Comparison of ENCODE assay signal across 15 cellular contexts in genomic region chr2:120846406-120847095, GRCh38.
"Had no signal": no experiment of that assay in that cellular context is flagged by ENCODE, and none has a peak within 500 bp of the region (broad histone marks: within the 10 kb centered on the region; RNA-seq: fewer than 3 reads in every experiment).

No MANE protein-coding gene starts in this region.

- H3K4me3 Mint-ChIP-seq: activated naive CD8-positive, alpha-beta T cell treated with anti-CD3 and anti-CD28 coated beads, Interleukin-2, amount 10 ng/mL, durations not matched to agents 7 days and 5 days; activated T-cell treated with anti-CD3 and anti-CD28 coated beads, Interleukin-2, amount 50 U/mL, for 72 hours; central memory CD8-positive, alpha-beta T cell; stimulated activated memory B cell treated with anti-CD40 and anti-IgM and Interleukin-4, amounts not matched to agents 10 μg/mL and 1 μg/mL and 100 μg/mL, for 72 hours had no signal

- H3K27me3 Mint-ChIP-seq: activated naive CD8-positive, alpha-beta T cell treated with anti-CD3 and anti-CD28 coated beads, Interleukin-2, amount 10 ng/mL, durations not matched to agents 7 days and 5 days had no signal

- H3K27me3 ChIP-seq: brain microvascular endothelial cell, ovary, sigmoid colon had no signal

- H3K4me1 Mint-ChIP-seq: activated naive CD8-positive, alpha-beta T cell treated with anti-CD3 and anti-CD28 coated beads, Interleukin-2, amount 10 ng/mL, durations not matched to agents 7 days and 5 days; central memory CD8-positive, alpha-beta T cell; stimulated activated memory B cell treated with anti-CD40 and anti-IgM and Interleukin-4, amounts not matched to agents 10 μg/mL and 1 μg/mL and 100 μg/mL, for 72 hours had no signal

- H3K4me3 ChIP-seq: coronary artery, left lung, ovary, sigmoid colon had no signal

- H3K36me3 ChIP-seq: left lung, ovary, sigmoid colon, WERI-Rb-1 had no signal

- DNase-seq: activated CD4-positive, alpha-beta T cell treated with anti-CD3 and anti-CD28 coated beads, Interleukin-2, amount 50 U/mL, for 4 hours; activated naive CD8-positive, alpha-beta T cell treated with anti-CD3 and anti-CD28 coated beads, Interleukin-2, amount 10 ng/mL, durations not matched to agents 7 days and 5 days; activated T-cell treated with anti-CD3 and anti-CD28 coated beads, Interleukin-2, amount 50 U/mL, for 72 hours; brain microvascular endothelial cell; erythroblast; foreskin melanocyte; glutamatergic neuron; left lung; sigmoid colon; stimulated activated CD4-positive, alpha-beta T cell treated with anti-CD3 and anti-CD28 coated beads, Interleukin-4, amount 100 ng/mL, for 4 hours; WERI-Rb-1 had no signal

- H3K27ac ChIP-seq: brain microvascular endothelial cell, coronary artery, left lung, ovary, sigmoid colon, WERI-Rb-1 had no signal

- ATAC-seq: activated T-cell treated with anti-CD3 and anti-CD28 coated beads, Interleukin-2, amount 50 U/mL, for 72 hours; left lung; stimulated activated memory B cell treated with anti-CD40 and anti-IgM and Interleukin-4, amounts not matched to agents 10 μg/mL and 1 μg/mL and 100 μg/mL, for 72 hours had no signal

- H3K27ac Mint-ChIP-seq: activated naive CD8-positive, alpha-beta T cell treated with anti-CD3 and anti-CD28 coated beads, Interleukin-2, amount 10 ng/mL, durations not matched to agents 7 days and 5 days; activated T-cell treated with anti-CD3 and anti-CD28 coated beads, Interleukin-2, amount 50 U/mL, for 72 hours; stimulated activated memory B cell treated with anti-CD40 and anti-IgM and Interleukin-4, amounts not matched to agents 10 μg/mL and 1 μg/mL and 100 μg/mL, for 72 hours had no signal

- H3K36me3 Mint-ChIP-seq: activated naive CD8-positive, alpha-beta T cell treated with anti-CD3 and anti-CD28 coated beads, Interleukin-2, amount 10 ng/mL, durations not matched to agents 7 days and 5 days; stimulated activated memory B cell treated with anti-CD40 and anti-IgM and Interleukin-4, amounts not matched to agents 10 μg/mL and 1 μg/mL and 100 μg/mL, for 72 hours had no signal
